ENCODE assay signal across 8 cellular contexts in the genomic region with DNA sequence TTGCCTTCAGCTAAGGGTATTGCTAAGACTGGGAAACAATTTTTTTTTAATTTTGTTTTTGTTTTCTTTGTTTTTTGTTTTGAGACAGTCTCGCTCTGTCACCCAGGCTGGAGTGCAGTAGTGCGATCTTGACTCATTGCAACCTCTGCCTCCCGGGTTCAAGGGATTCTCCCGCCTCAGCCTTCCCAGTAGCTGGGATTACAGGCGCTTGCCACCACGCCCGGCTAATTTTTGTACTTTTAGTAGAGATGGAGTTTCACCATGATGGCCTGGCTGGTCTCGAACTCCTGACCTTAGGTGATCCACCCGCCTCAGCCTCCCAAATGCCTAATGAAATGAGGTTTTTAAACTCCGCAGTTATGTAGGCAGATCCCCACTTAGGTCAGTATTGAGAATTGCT. TPM values are rescaled to one million over a fixed set of nuclear protein-coding genes. Genes with fewer than 3 reads are reported as not detected.
DNase-seq lines count a peak whose midpoint lies in the region; ATAC-seq and TF ChIP-seq lines count a peak whose summit lies in the region.
"Not testable (repeated sequence)": the region's sequence is repeated elsewhere in the genome, so short reads cannot be mapped to it uniquely, and the experiment has no call there.

No MANE protein-coding gene starts in this region.

- peak overlapping the region; percentile 92 for H3K4me3 Mint-ChIP-seq in activated CD8-positive, alpha-beta memory T cell treated with anti-CD3 and anti-CD28 coated beads, Interleukin-2, amount 10 ng/mL, durations not matched to agents 7 days and 5 days

- TF ChIP-seq POLR2A in transverse colon (IDR thresholded peaks at IDR 0.05) = not testable (repeated sequence)

- H3K4me2 ChIP-seq in fibroblast of lung (ENCODE audit: extremely low read depth, insufficient read depth, low read length) = peak overlapping the region; percentile 95

- not testable (repeated sequence) for H3K27me3 Mint-ChIP-seq in activated CD8-positive, alpha-beta memory T cell treated with anti-CD3 and anti-CD28 coated beads, Interleukin-2, amount 10 ng/mL, durations not matched to agents 7 days and 5 days

- WGBS in transverse colon (ENCODE audit: low coverage in 1 of 2), 2 donors = 59 to 67% methylated on average over 3 to 10 of the region's 10 CpGs

- peaks cover 11% of the 10 kb centered on the region for H4K20me1 ChIP-seq in fibroblast of lung (ENCODE audit: control insufficient read depth, extremely low read depth, insufficient read depth, low read length)

- peak overlapping the region; percentile 91 for H3K27ac Mint-ChIP-seq in activated CD8-positive, alpha-beta memory T cell treated with anti-CD3 and anti-CD28 coated beads, Interleukin-2, amount 10 ng/mL, durations not matched to agents 7 days and 5 days

- H3K4me1 Mint-ChIP-seq in activated CD8-positive, alpha-beta memory T cell treated with anti-CD3 and anti-CD28 coated beads, Interleukin-2, amount 10 ng/mL, durations not matched to agents 7 days and 5 days = peaks cover 43% of the 10 kb centered on the region

- not testable (repeated sequence) for TF ChIP-seq CTCF in GM06990 (IDR thresholded peaks at IDR 0.05; ENCODE audit: insufficient read depth, low read length, poor library complexity, severe bottlenecking); RWPE1 (conservative IDR thresholded peaks at IDR 0.05; ENCODE audit: low read depth); astrocyte of the cerebellum (IDR thresholded peaks at IDR 0.05; ENCODE audit: low read depth, low read length, missing control alignments); fibroblast of lung (conservative IDR thresholded peaks at IDR 0.05 in 1 of 2, IDR thresholded peaks at IDR 0.05 in 1 of 2; ENCODE audit: low read depth in 1 of 2, low read length in 2 of 2); mucosa of descending colon (IDR thresholded peaks at IDR 0.05); transverse colon (IDR thresholded peaks at IDR 0.05)

- POLR2A ChIA-PET in RWPE1 (lab: Yijun Ruan, JAX; ENCODE audit: low non-redundant PET) = not testable (repeated sequence)

- not testable (repeated sequence) for H2AFZ ChIP-seq in fibroblast of lung (ENCODE audit: low read length)

- CTCF ChIA-PET in RWPE1 (lab: Yijun Ruan, JAX) = interaction anchor here (0.7 kb wide), 2 partner anchors 18 to 812 kb away, joined by 3 to 4 read pairs; no protein-coding TSS in a partner anchor
- CTCF ChIA-PET in activated CD8-positive, alpha-beta memory T cell treated with anti-CD3 and anti-CD28 coated beads, Interleukin-2, amount 10 ng/mL, durations not matched to agents 7 days and 5 days (lab: Charles Lee) = interaction anchor here (1.0 to 1.5 kb wide), 3 partner anchors 15 to 235 kb away, joined by 3 to 5 read pairs (median 3); no protein-coding TSS in a partner anchor

- H3K36me3 ChIP-seq in GM06990 (ENCODE audit: control insufficient read depth, insufficient read depth, low read length); fibroblast of lung (ENCODE audit: control insufficient read depth, insufficient read depth, low read length); mucosa of descending colon (ENCODE audit: low read depth); transverse colon: not testable (repeated sequence)

- peaks cover 43% of the 10 kb centered on the region for H3K36me3 Mint-ChIP-seq in activated CD8-positive, alpha-beta memory T cell treated with anti-CD3 and anti-CD28 coated beads, Interleukin-2, amount 10 ng/mL, durations not matched to agents 7 days and 5 days

- not testable (repeated sequence) for H3K9me3 ChIP-seq in fibroblast of lung (ENCODE audit: control insufficient read depth, insufficient read depth, low read depth, low read length); mucosa of descending colon; transverse colon

- DNase-seq in GM06990 (ENCODE audit: extremely low read depth, insufficient read length); RWPE1 (ENCODE audit: low spot score); activated CD8-positive, alpha-beta memory T cell treated with anti-CD3 and anti-CD28 coated beads, Interleukin-2, amount 10 ng/mL, durations not matched to agents 7 days and 5 days; astrocyte of the cerebellum (ENCODE audit: low read depth); fibroblast of lung (ENCODE audit: low read depth in 2 of 2); transverse colon: not testable (repeated sequence)
- peak in 2 of 3 donors; percentile 13 to 28 for DNase-seq in mucosa of descending colon

- H3K27ac ChIP-seq in RWPE1 (peak overlapping the region; percentile 24; the same call in 1 of the 2 replicates), skin epidermis (peak overlapping the region in 16 of 21 experiments; percentile 3 to 100 (median 96)), transverse colon (peak overlapping the region; percentile 95 to 100 (median 99))
- not testable (repeated sequence) for H3K27ac ChIP-seq in fibroblast of lung (ENCODE audit: insufficient read depth, low read length)

- in situ Hi-C loops in astrocyte of the cerebellum (cut with HindIII; ENCODE audit: low sequenced_read_pairs); transverse colon (cut with MboI; ENCODE audit: low pct_ligation_motif_present in 1 of 4, low pct_unique_long_range_greater_than_20kb in 1 of 4, low sequenced_read_pairs in 3 of 4): not testable (repeated sequence)

- H3K79me2 ChIP-seq in fibroblast of lung (ENCODE audit: control insufficient read depth, insufficient read depth, low read length) = peaks cover 68% of the 10 kb centered on the region

- not testable (repeated sequence) for H3K27me3 ChIP-seq in GM06990 (replicated peaks; ENCODE audit: control insufficient read depth, insufficient read depth, low read length); fibroblast of lung (ENCODE audit: control insufficient read depth, insufficient read depth, low read length); transverse colon

- intact Hi-C loops in mucosa of descending colon (cut with DNase I, micrococcal nuclease); transverse colon (cut with DNase I; ENCODE audit: low total_unique reads): not testable (repeated sequence)

- not testable (repeated sequence) for TF ChIP-seq EP300 in transverse colon (IDR thresholded peaks at IDR 0.05; ENCODE audit: low read depth)

- not testable (repeated sequence) for ATAC-seq in activated CD8-positive, alpha-beta memory T cell treated with anti-CD3 and anti-CD28 coated beads, Interleukin-2, amount 10 ng/mL, durations not matched to agents 7 days and 5 days; mucosa of descending colon

- H3K9me3 Mint-ChIP-seq in activated CD8-positive, alpha-beta memory T cell treated with anti-CD3 and anti-CD28 coated beads, Interleukin-2, amount 10 ng/mL, durations not matched to agents 7 days and 5 days (ENCODE audit: low read depth) = not testable (repeated sequence)

- peak overlapping the region; percentile 97 for H3K4me3 ChIP-seq in GM06990 (replicated peaks; ENCODE audit: low read depth, low read length)
- peak overlapping the region; percentile 90 for H3K4me3 ChIP-seq in astrocyte of the cerebellum (ENCODE audit: low read depth, low read length)
- H3K4me3 ChIP-seq in fibroblast of lung (replicated peaks in 1 of 4; ENCODE audit: control extremely low read depth in 1 of 4, insufficient read depth in 1 of 4, low read depth in 3 of 4, low read length in 4 of 4) = peak overlapping the region; percentile 76 to 87 (median 82)
- H3K4me3 ChIP-seq in mucosa of descending colon = not testable (repeated sequence)
- peak overlapping the region in 5 of 7 experiments; percentile 87 to 98 (median 89) for H3K4me3 ChIP-seq in skin epidermis
- peak overlapping the region in 1 of 4 donors; percentile 77 for H3K4me3 ChIP-seq in transverse colon

- not testable (repeated sequence) for H3K4me1 ChIP-seq in fibroblast of lung (ENCODE audit: control insufficient read depth, extremely low read depth, insufficient read depth, low read length); mucosa of descending colon (ENCODE audit: low read depth)
- H3K4me1 ChIP-seq in transverse colon = peaks cover 8 to 69% (median 45%) of the 10 kb centered on the region in 4 donors

- H3K9ac ChIP-seq in fibroblast of lung (ENCODE audit: insufficient read depth, low read length) = not testable (repeated sequence)

RNA-seq across cellular contexts. Expression of gene TAB2, which starts 2.5 kb away (rescaled TPM):
- 100 to 1,000 TPM; 120 to 138 TPM for total RNA-seq in activated CD8-positive, alpha-beta memory T cell treated with anti-CD3 and anti-CD28 coated beads, Interleukin-2, amount 10 ng/mL, durations not matched to agents 7 days and 5 days
- total RNA-seq in fibroblast of lung = 18.7 and 27.2 TPM in 2 replicates
- 41.4 and 49.7 TPM in 2 replicates for polyA plus RNA-seq in fibroblast of lung
- polyA plus RNA-seq in fibroblast of lung (2012) = 23.5 and 27.1 TPM in 2 replicates
- 10.9 and 13.9 TPM in 2 replicates for polyA minus RNA-seq in fibroblast of lung (ENCODE audit: low replicate concordance)
- total RNA-seq in mucosa of descending colon = 100 to 1,000 TPM in 1 of 3 donors, 10 to 100 TPM in 2; 57.1 to 124 (median 70.2) TPM
- total RNA-seq in transverse colon = 10 to 100 TPM; 43.6 to 89.9 (median 64.7) TPM
